ENCODE assay signal across 9 cellular contexts in genomic region chr12:122226366-122227222, GRCh38. TPM values are rescaled to one million over a fixed set of nuclear protein-coding genes. Genes with fewer than 3 reads are reported as not detected.
DNase-seq lines count a peak whose midpoint lies in the region; ATAC-seq and TF ChIP-seq lines count a peak whose summit lies in the region.
"Had no signal": no experiment of that assay in that cellular context is flagged by ENCODE, and none has a peak within 500 bp of the region (broad histone marks: within the 10 kb centered on the region; RNA-seq: fewer than 3 reads in every experiment).

No MANE protein-coding gene starts in this region.

- DNase-seq in D341Med (ENCODE audit: low spot score) (peak; percentile 65), colonic mucosa (no peak), neural progenitor cell (ENCODE audit: low spot score) (no peak), NCI-H446 treated with DMSO at 0.1 percent for 48 hours (lab: John Stamatoyannopoulos, UW) (no peak), HK-2 (ENCODE audit: unreplicated experiment) (no peak), DMS153 treated with DMSO at 0.1 percent for 48 hours (lab: John Stamatoyannopoulos, UW; ENCODE audit: unreplicated experiment) (no peak)

- peaks cover 35% of the 10 kb centered on the region for H3K79me2 ChIP-seq in neural progenitor cell (ENCODE audit: low read depth)

- no peaks in the 10 kb centered on the region for H3K9me3 Mint-ChIP-seq in neural progenitor cell

- peak overlapping the region; percentile 62 for H3K4me2 ChIP-seq in neural progenitor cell

- intact Hi-C loops in colonic mucosa (cut with DNase I), result no loop called here

- WGBS in HUES64, result 30% methylated on average over 58 of the region's 58 CpGs

- H3K27ac Mint-ChIP-seq in neural progenitor cell, result no peak overlapping the region

- H3K4me3 Mint-ChIP-seq in neural progenitor cell, result peak overlapping the region; percentile 97

- H4K20me1 ChIP-seq in neural progenitor cell (ENCODE audit: low read depth), result peaks cover 36% of the 10 kb centered on the region

- peak overlapping the region; percentile 45 for H3K4me3 ChIP-seq in HUES64 (ENCODE audit: low read length)
- peak overlapping the region; percentile 33 for H3K4me3 ChIP-seq in colonic mucosa
- peak overlapping the region; percentile 27 for H3K4me3 ChIP-seq in neural progenitor cell

- H3K27ac ChIP-seq in HUES64 (ENCODE audit: low read depth, low read length) (no peak overlapping the region), colonic mucosa (peak overlapping the region; percentile 20), neural progenitor cell (no peak overlapping the region)

- TF ChIP-seq CTCF in colonic mucosa (IDR thresholded peaks at IDR 0.05) (no peak), neural progenitor cell (IDR thresholded peaks at IDR 0.05) (no peak)

- peaks cover 40% of the 10 kb centered on the region for H3F3A ChIP-seq in neural progenitor cell (ENCODE audit: low read depth)

- H3K36me3 ChIP-seq in HUES64 (ENCODE audit: insufficient read depth, low read length) (peaks cover 40% of the 10 kb centered on the region), colonic mucosa (no peaks in the 10 kb centered on the region), neural progenitor cell (peaks cover 5% of the 10 kb centered on the region)

- H3K4me1 ChIP-seq in HUES64 (ENCODE audit: insufficient read depth, low read length) (peaks cover 17% of the 10 kb centered on the region; the same call in 1 of the 2 replicates), colonic mucosa (peaks cover 14% of the 10 kb centered on the region), neural progenitor cell (peaks cover 24% of the 10 kb centered on the region)

- H3K4me1 Mint-ChIP-seq in neural progenitor cell, result peaks cover 26% of the 10 kb centered on the region

- peaks cover 13% of the 10 kb centered on the region for H3K36me3 Mint-ChIP-seq in neural progenitor cell

- no peak for TF ChIP-seq POLR2A in GM18505 (IDR thresholded peaks at IDR 0.05; ENCODE audit: borderline replicate concordance, extremely low read depth, insufficient read depth, insufficient read length)

- H3K9ac ChIP-seq in HUES64 (ENCODE audit: low read depth, low read length) (0 out of 2 replicates have a peak overlapping the region, but pooled peaks have one; percentile 8), colonic mucosa (ENCODE audit: low read depth in 2 of 2, low read length in 2 of 2) (peak overlapping the region in 1 of 2 donors; percentile 6), neural progenitor cell (no peak overlapping the region)

- H2AFZ ChIP-seq in neural progenitor cell (replicated peaks), result no peak overlapping the region

- H3K9me3 ChIP-seq in HUES64 (ENCODE audit: insufficient read depth, low read depth, low read length), result no peaks in the 10 kb centered on the region
- H3K9me3 ChIP-seq in colonic mucosa, result no peaks in the 10 kb centered on the region
- H3K9me3 ChIP-seq in neural progenitor cell (ENCODE audit: low read depth), result no peaks in the 10 kb centered on the region

- H3K27me3 ChIP-seq in HUES64 (ENCODE audit: insufficient read depth, low read length) (0 out of 2 replicates have a peak, but pooled peaks cover 5% of the 10 kb centered on the region), colonic mucosa (no peaks in the 10 kb centered on the region), neural progenitor cell (peaks cover 7% of the 10 kb centered on the region)

- no peak for ATAC-seq in GM18505 (IDR thresholded peaks at IDR 0.05; ENCODE audit: unreplicated experiment)

- peaks cover 2% of the 10 kb centered on the region for H3K27me3 Mint-ChIP-seq in neural progenitor cell (ENCODE audit: insufficient read depth, low read depth)

RNA-seq across cellular contexts. Expression of gene DIABLO, which starts 0.7 kb away (rescaled TPM):
- 61.7 TPM for polyA plus RNA-seq in HUES64 (2013, experiment 1 of 2)
- 63.4 TPM for polyA plus RNA-seq in HUES64 (2013, experiment 2 of 2)
- total RNA-seq in colonic mucosa (10 to 100 TPM; 56.6 to 63.1 TPM), neural progenitor cell (ENCODE audit: low replicate concordance) (114 and 131 TPM in 2 replicates)

RNA-seq across cellular contexts. Expression of gene B3GNT4, which starts 23.1 kb away (rescaled TPM):
- polyA plus RNA-seq in HUES64 (2013, experiment 1 of 2), result 0.35 TPM
- polyA plus RNA-seq in HUES64 (2013, experiment 2 of 2), result 0.32 TPM
- total RNA-seq in colonic mucosa (1 to 10 TPM in 1 of 2 donors, under 1 TPM in 1; 0.69 to 1.7 TPM), neural progenitor cell (ENCODE audit: low replicate concordance) (0.30 and 0.53 TPM in 2 replicates)

RNA-seq across cellular contexts. Expression of gene VPS33A, which starts 39.7 kb away (rescaled TPM):
- polyA plus RNA-seq in HUES64 (2013, experiment 1 of 2), result 38.1 TPM
- 34.0 TPM for polyA plus RNA-seq in HUES64 (2013, experiment 2 of 2)
- total RNA-seq in colonic mucosa (10 to 100 TPM; 18.6 to 24.0 TPM), neural progenitor cell (ENCODE audit: low replicate concordance) (26.1 and 42.0 TPM in 2 replicates)

RNA-seq across cellular contexts. Expression of gene LRRC43, which starts 43.7 kb away (rescaled TPM):
- not detected for polyA plus RNA-seq in HUES64 (2013, experiment 1 of 2)
- 0.38 TPM for polyA plus RNA-seq in HUES64 (2013, experiment 2 of 2)
- total RNA-seq in colonic mucosa (under 1 TPM; 0.53 to 0.57 TPM), neural progenitor cell (ENCODE audit: low replicate concordance) (0.24 and 0.46 TPM in 2 replicates)
- total RNA-seq: T-helper 2 cell treated with Interferon-gamma antibody and Interleukin-4, amounts not matched to agents 100 ng/mL and 5 ng/mL, for 36 hours had no signal

RNA-seq across cellular contexts. Expression of gene IL31, which starts 52.6 kb away (rescaled TPM):
- polyA plus RNA-seq in HUES64 (2013, experiment 1 of 2), result not detected
- polyA plus RNA-seq in HUES64 (2013, experiment 2 of 2), result not detected
- not detected for total RNA-seq in colonic mucosa
- total RNA-seq in neural progenitor cell (ENCODE audit: low replicate concordance), result not detected in 2 replicates
- total RNA-seq: T-helper 2 cell treated with Interferon-gamma antibody and Interleukin-4, amounts not matched to agents 100 ng/mL and 5 ng/mL, for 36 hours had no signal
